In the genomic region with DNA sequence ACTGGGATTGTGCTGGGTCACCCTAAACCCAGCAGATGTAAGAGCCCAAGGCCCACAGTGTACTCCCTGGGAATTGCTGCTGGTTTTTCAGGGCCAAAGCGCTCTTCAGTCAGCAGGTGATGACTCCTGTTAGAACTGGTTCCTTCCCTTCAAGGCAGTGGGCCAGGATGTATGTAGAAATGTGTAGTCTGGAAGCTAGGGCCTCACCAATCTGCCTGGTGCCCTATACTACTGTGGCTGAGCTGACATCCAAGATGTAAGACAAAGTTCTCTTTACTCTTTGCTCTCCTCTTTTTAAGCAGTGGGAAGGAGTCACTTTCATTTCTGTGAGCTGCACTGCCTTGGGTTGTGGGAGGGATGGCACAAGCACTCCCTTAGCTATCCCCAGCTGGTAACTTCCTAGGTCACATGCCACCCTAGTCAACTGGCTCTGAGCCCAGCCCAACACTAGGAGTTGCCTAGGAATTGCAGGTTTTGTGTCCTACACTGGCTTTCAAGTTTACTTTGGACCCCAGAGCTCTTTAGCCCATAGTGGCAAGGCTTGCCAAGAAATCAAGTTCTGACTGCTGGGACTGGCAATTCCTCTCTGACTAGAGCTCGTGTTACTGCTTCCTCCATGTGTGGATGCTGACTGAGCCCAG, we compare ENCODE assay signal across 19 cellular contexts.
A peak's percentile ranks its signal among the peaks of the same experiment; 100 is the strongest.
DNase-seq lines count a peak whose midpoint lies in the region; FAIRE-seq and TF ChIP-seq lines count a peak whose summit lies in the region.
"Had no signal": no experiment of that assay in that cellular context is flagged by ENCODE, and none has a peak within 500 bp of the region (broad histone marks: within the 10 kb centered on the region; RNA-seq: fewer than 3 reads in every experiment).

No MANE protein-coding gene starts in this region.

- no peak overlapping the region for H2BK20ac ChIP-seq in H1 (ENCODE audit: low read length)

- no peak for FAIRE-seq in H1 (lab: Jason Lieb, UNC)
- FAIRE-seq: GM12891 had no signal

- 82% methylated on average over 2 of the region's 2 CpGs; no CpG with 5 or more reads in 1 of the 2 experiments for WGBS in H1 (ENCODE audit: extremely low coverage in 1 of 2, insufficient coverage in 1 of 2, insufficient read length in 1 of 2, insufficient replicate concordance in 2 of 2, low coverage in 1 of 2, low lambda C conversion rate in 2 of 2, missing lambda C conversion rate in 1 of 2), 2 experiments

- no peaks in the 10 kb centered on the region for H4K20me1 ChIP-seq in H1 (replicated peaks in 1 of 2; ENCODE audit: control insufficient read depth in 1 of 2, insufficient read depth in 2 of 2, low read length in 2 of 2)

- H3K56ac ChIP-seq in H1 (replicated peaks; ENCODE audit: insufficient read length, low read depth, low read length), result no peak overlapping the region

- no peak overlapping the region for H3K4me3 ChIP-seq in H1 (ENCODE audit: extremely low read depth in 1 of 4, insufficient read depth in 2 of 4, low read depth in 3 of 4, low read length in 4 of 4)
- H3K4me3 ChIP-seq: cardiac muscle cell, heart right ventricle, skin epidermis, suprapubic skin had no signal

- H2AK5ac ChIP-seq in H1 (ENCODE audit: low read depth, low read length), result no peak overlapping the region; the same call in 1 of the 2 replicates

- no peak for TF ChIP-seq CTCF in H1 (IDR thresholded peaks at IDR 0.05; ENCODE audit: control extremely low read depth in 1 of 3, insufficient read depth in 1 of 3, low read depth in 1 of 3, low read length in 3 of 3)

- H3K4me1 ChIP-seq in H1 (replicated peaks in 1 of 4; ENCODE audit: control insufficient read depth in 3 of 4, insufficient read depth in 4 of 4, low read length in 3 of 4), result no peaks in the 10 kb centered on the region
- H3K4me1 ChIP-seq: BE2C, heart right ventricle, suprapubic skin had no signal

- H2AFZ ChIP-seq in H1 (ENCODE audit: low read length), result peak overlapping the region; percentile 62

- TF ChIP-seq RAD21 in H1 (IDR thresholded peaks at IDR 0.05 in 1 of 2, conservative IDR thresholded peaks at IDR 0.05 in 1 of 2; ENCODE audit: low read depth in 2 of 2, low read length in 2 of 2), result no peak

- no peaks in the 10 kb centered on the region for H3K9me3 ChIP-seq in H1 (ENCODE audit: insufficient read depth in 2 of 2, low read depth in 1 of 2, low read length in 1 of 2)
- H3K9me3 ChIP-seq: BE2C, heart right ventricle, suprapubic skin had no signal

- H3K27me3 ChIP-seq in H1 (replicated peaks in 1 of 4; ENCODE audit: control insufficient read depth in 3 of 4, extremely low read depth in 1 of 4, insufficient read depth in 3 of 4, low read length in 3 of 4), result no peaks in the 10 kb centered on the region
- H3K27me3 ChIP-seq: BE2C, cardiac muscle cell, heart right ventricle, suprapubic skin had no signal

- no peak for TF ChIP-seq EP300 in H1 (IDR thresholded peaks at IDR 0.05; ENCODE audit: borderline replicate concordance in 1 of 2, low read depth in 2 of 2, low read length in 2 of 2)

- no peak overlapping the region for H3K4ac ChIP-seq in H1 (replicated peaks; ENCODE audit: insufficient read length, low read depth, low read length)

- H4K5ac ChIP-seq in H1 (ENCODE audit: insufficient read length, low read depth, low read length), result no peak overlapping the region

- no peaks in the 10 kb centered on the region for H3K79me2 ChIP-seq in H1 (ENCODE audit: control insufficient read depth in 1 of 2, insufficient read depth in 2 of 2, low read length in 2 of 2)

- H2BK12ac ChIP-seq in H1 (ENCODE audit: low read depth, low read length), result 0 out of 2 replicates have a peak overlapping the region, but pooled peaks have one; percentile 50

- no peaks in the 10 kb centered on the region for H3K79me1 ChIP-seq in H1 (ENCODE audit: low read depth, low read length)

- no peaks in the 10 kb centered on the region for H3K23me2 ChIP-seq in H1 (ENCODE audit: low read depth, low read length)

- no peak overlapping the region for H2BK15ac ChIP-seq in H1 (ENCODE audit: low read length)

- H3K18ac ChIP-seq in H1 (ENCODE audit: extremely low read depth, low read length), result no peak overlapping the region

- H2BK5ac ChIP-seq in H1 (ENCODE audit: low read depth, low read length), result no peak overlapping the region

- peak; percentile 35 for DNase-seq in HK-2 (ENCODE audit: unreplicated experiment)
- peak; percentile 55 to 93 for DNase-seq in NCI-H446 (lab: John Stamatoyannopoulos, UW)
- no peak for DNase-seq in H1 (ENCODE audit: low read depth in 1 of 2, low spot score in 2 of 2)
- peak; percentile 76 for DNase-seq in renal cortical epithelial cell (ENCODE audit: low read depth)
- no peak for DNase-seq in hypothalamus (lab: John Stamatoyannopoulos, UW)
- DNase-seq in cardiac septum (ENCODE audit: low spot score), result no peak
- DNase-seq in C1 segment of cervical spinal cord (lab: John Stamatoyannopoulos, UW), result no peak
- DNase-seq: activated T-cell treated with anti-CD3 and anti-CD28 coated beads, Interleukin-2, amount 50 U/mL, for 48 hours; BE2C; heart right ventricle; HFFc6; naive B cell; NCI-H1417 treated with DMSO at 0.1 percent for 48 hours; NCI-H2227 treated with DMSO at 0.1 percent for 48 hours; stimulated activated CD4-positive, alpha-beta T cell treated with anti-CD3 and anti-CD28 coated beads, Interleukin-4, amount 100 ng/mL, for 4 hours had no signal

- CTCF ChIA-PET in H1 (lab: Charles Lee; ENCODE audit: partially characterized antibody), result interaction anchor here (1.3 kb wide), 1 partner anchor 11 kb away, joined by 3 read pairs; no protein-coding TSS in a partner anchor

- no peak overlapping the region for H4K8ac ChIP-seq in H1 (ENCODE audit: extremely low read depth, insufficient read depth, low read length)

- H4K91ac ChIP-seq in H1 (replicated peaks; ENCODE audit: insufficient read length, low read length), result no peak overlapping the region

- TF ChIP-seq POLR2A in H1 (IDR thresholded peaks at IDR 0.05; ENCODE audit: control extremely low read depth in 1 of 2, low read depth in 2 of 2, low read length in 2 of 2), result no peak

- H3K4me2 ChIP-seq in H1 (ENCODE audit: insufficient read depth in 1 of 2, low read depth in 2 of 2, low read length in 2 of 2), result no peak overlapping the region

- H3K27ac ChIP-seq in H1 (ENCODE audit: low read depth, low read length), result no peak overlapping the region
- H3K27ac ChIP-seq: cardiac muscle cell, heart right ventricle, skin epidermis, suprapubic skin had no signal

- no peak overlapping the region for H2BK120ac ChIP-seq in H1 (replicated peaks; ENCODE audit: low read depth, low read length)

- POLR2A ChIA-PET in H1 (lab: Charles Lee; ENCODE audit: partially characterized antibody), result no interaction called here

- intact Hi-C loops in cardiac septum (cut with DNase I), result no loop called here

- H3K36me3 ChIP-seq in H1 (ENCODE audit: control insufficient read depth in 2 of 4, insufficient read depth in 4 of 4, low read length in 3 of 4), result no peaks in the 10 kb centered on the region
- H3K36me3 ChIP-seq: BE2C, cardiac muscle cell, heart right ventricle, suprapubic skin had no signal

- H3K23ac ChIP-seq in H1 (ENCODE audit: insufficient read length), result no peak overlapping the region

- H3K9ac ChIP-seq in H1 (replicated peaks in 1 of 4; ENCODE audit: extremely low read depth in 1 of 4, low read depth in 3 of 4, low read length in 3 of 4), result no peak overlapping the region

- H3K14ac ChIP-seq in H1 (ENCODE audit: insufficient read length), result no peak overlapping the region

TF ChIP-seq in H1, 55 proteins besides CTCF, POLR2A, EP300 and RAD21:
- TF ChIP-seq, protein P1, sequence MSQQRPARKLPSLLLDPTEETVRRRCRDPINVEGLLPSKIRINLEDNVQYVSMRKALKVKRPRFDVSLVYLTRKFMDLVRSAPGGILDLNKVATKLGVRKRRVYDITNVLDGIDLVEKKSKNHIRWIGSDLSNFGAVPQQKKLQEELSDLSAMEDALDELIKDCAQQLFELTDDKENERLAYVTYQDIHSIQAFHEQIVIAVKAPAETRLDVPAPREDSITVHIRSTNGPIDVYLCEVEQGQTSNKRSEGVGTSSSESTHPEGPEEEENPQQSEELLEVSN (IDR thresholded peaks at IDR 0.05), result no peak
- TF ChIP-seq TAF7 (optimal IDR thresholded peaks at IDR 0.05; ENCODE audit: borderline replicate concordance, low read depth, low read length), result no peak
- no peak for TF ChIP-seq CBX8 (IDR thresholded peaks at IDR 0.05; ENCODE audit: borderline replicate concordance, low read depth, low read length)
- TF ChIP-seq SRF (IDR thresholded peaks at IDR 0.05; ENCODE audit: low read depth, low read length), result no peak
- no peak for TF ChIP-seq PHF8 (conservative IDR thresholded peaks at IDR 0.05; ENCODE audit: low read depth, low read length)
TF ChIP-seq in H1: peak in this region for 0.

Comparison
In these comparisons a context has a peak if more than half of its experiments do, and no peak if none do; other contexts are left out.
1. DNase-seq: peak in HK-2 (single experiment), NCI-H446 (2 of 2) and renal cortical epithelial cell (single experiment); none in H1 (0 of 2), hypothalamus (0 of 51), cardiac septum (single experiment) and C1 segment of cervical spinal cord (0 of 14).